In genomic region chr13:32669030-32669646, GRCh38 we compare ENCODE assay signal across 7 cellular contexts.
A peak's percentile ranks its signal among the peaks of the same experiment; 100 is the strongest.
DNase-seq lines count a peak whose midpoint lies in the region; TF ChIP-seq lines count a peak whose summit lies in the region.

No MANE protein-coding gene starts in this region.

- H3K9ac ChIP-seq in endodermal cell (ENCODE audit: extremely low read depth, low read length, poor library complexity, severe bottlenecking), result no peak overlapping the region

- H3K4me1 Mint-ChIP-seq in endodermal cell, result no peaks in the 10 kb centered on the region
- no peaks in the 10 kb centered on the region for H3K4me1 Mint-ChIP-seq in neural crest cell

- no peaks in the 10 kb centered on the region for H3K27me3 Mint-ChIP-seq in endodermal cell (ENCODE audit: insufficient read depth)
- H3K27me3 Mint-ChIP-seq in neural crest cell (ENCODE audit: low read depth), result no peaks in the 10 kb centered on the region

- peak; percentile 77 for DNase-seq in ELR (ENCODE audit: low read depth)
- DNase-seq in HuH-7 (ENCODE audit: low spot score), result peak; percentile 6
- DNase-seq in OCI-M1 (lab: John Stamatoyannopoulos, UW), result peak; percentile 69
- no peak for DNase-seq in endodermal cell
- DNase-seq in neural crest cell (ENCODE audit: low read depth, low spot score), result no peak
- no peak for DNase-seq in MG63
- DNase-seq in 8988T, result no peak

- H3K27ac Mint-ChIP-seq in endodermal cell (no peak overlapping the region), neural crest cell (ENCODE audit: unreplicated experiment) (no peak overlapping the region)

- no peaks in the 10 kb centered on the region for H3K4me1 ChIP-seq in endodermal cell (ENCODE audit: control insufficient read depth, insufficient read depth, low read length)

- H3K4me3 ChIP-seq in endodermal cell (ENCODE audit: low read length), result no peak overlapping the region
- H3K4me3 ChIP-seq in MG63, result no peak overlapping the region

- H3K9me3 ChIP-seq in endodermal cell (ENCODE audit: control insufficient read depth, low read length) (peaks cover 6% of the 10 kb centered on the region), MG63 (no peaks in the 10 kb centered on the region)

- peak; percentile 91 for TF ChIP-seq CTCF in endodermal cell (conservative IDR thresholded peaks at IDR 0.05)
- TF ChIP-seq CTCF in neural crest cell (conservative IDR thresholded peaks at IDR 0.05), result peak; percentile 83

- H3K36me3 Mint-ChIP-seq in endodermal cell (ENCODE audit: low read depth) (peaks cover 18% of the 10 kb centered on the region), neural crest cell (ENCODE audit: low read depth) (peaks cover 9% of the 10 kb centered on the region)

- 60% methylated on average over 3 of the region's 3 CpGs; no CpG with 5 or more reads in 1 of the 2 experiments for WGBS in endodermal cell (ENCODE audit: insufficient coverage in 1 of 2, insufficient read length in 1 of 2), 2 experiments

- H3K27ac ChIP-seq in endodermal cell (ENCODE audit: low read depth, low read length), result no peak overlapping the region

- H3K27me3 ChIP-seq in endodermal cell (ENCODE audit: control insufficient read depth, insufficient read depth, low read length, poor library complexity, severe bottlenecking) (no peaks in the 10 kb centered on the region), MG63 (no peaks in the 10 kb centered on the region)

- H3K36me3 ChIP-seq in endodermal cell (ENCODE audit: control insufficient read depth, insufficient read depth, low read length) (peaks cover 40% of the 10 kb centered on the region), MG63 (peaks cover 29% of the 10 kb centered on the region)

- no peak overlapping the region for H3K4me3 Mint-ChIP-seq in endodermal cell
- no peak overlapping the region for H3K4me3 Mint-ChIP-seq in neural crest cell

- H3K9me3 Mint-ChIP-seq in endodermal cell (no peaks in the 10 kb centered on the region), neural crest cell (no peaks in the 10 kb centered on the region)

Comparison
In these comparisons a context has a peak if more than half of its experiments do, and no peak if none do; other contexts are left out.
1. DNase-seq: peak in ELR (single experiment), HuH-7 (single experiment) and OCI-M1 (single experiment); none in endodermal cell (single experiment), neural crest cell (single experiment), MG63 (single experiment) and 8988T (single experiment).